In genomic region chr2:74618410-74619083, GRCh38 we compare ENCODE assay signal across 1 cellular context.
TF ChIP-seq lines count a peak whose summit lies in the region.

No MANE protein-coding gene starts in this region.

TF ChIP-seq in K562, 482 proteins besides CTCF, POLR2A, EP300 and RAD21 (continued from another document):
- no peak for TF ChIP-seq CTCFL (IDR thresholded peaks at IDR 0.05; ENCODE audit: borderline replicate concordance, insufficient read depth, low read depth, low read length, poor library complexity, severe bottlenecking)
- TF ChIP-seq FOSL1 (tag; conservative IDR thresholded peaks at IDR 0.05) = no peak
- TF ChIP-seq THRB (CRISPR knock-in tag; conservative IDR thresholded peaks at IDR 0.05) = no peak
- no peak for TF ChIP-seq ZNF778 (CRISPR knock-in tag; IDR thresholded peaks at IDR 0.05)
- no peak for TF ChIP-seq PBX2 (CRISPR knock-in tag; IDR thresholded peaks at IDR 0.05; ENCODE audit: low read depth)
- 0 out of 2 replicates have a peak, but pooled peaks have one; percentile 11 for TF ChIP-seq PBX2 (tag; conservative IDR thresholded peaks at IDR 0.05; ENCODE audit: low read depth)
- no peak for TF ChIP-seq ZNF224 (CRISPR knock-in tag; IDR thresholded peaks at IDR 0.05)
TF ChIP-seq in K562: peak in this region for 2.
